31 cellular contexts compared by ENCODE assay signal in genomic region chr18:47721876-47722275, GRCh38.
"Had no signal": no experiment of that assay in that cellular context is flagged by ENCODE, and none has a peak within 500 bp of the region (broad histone marks: within the 10 kb centered on the region; RNA-seq: fewer than 3 reads in every experiment).

No MANE protein-coding gene starts in this region.

- H3K27me3 ChIP-seq: adrenal gland, body of pancreas, brain microvascular endothelial cell, breast epithelium had no signal

- H3K9me3 ChIP-seq: adrenal gland, body of pancreas had no signal

- DNase-seq: activated B cell treated with CpG ODN at 0.5 μM for 24 hours; activated CD4-positive, alpha-beta memory T cell treated with anti-CD3 and anti-CD28 coated beads for 36 hours; activated CD4-positive, alpha-beta T cell treated with anti-CD3 and anti-CD28 coated beads for 4 hours; activated CD4-positive, alpha-beta T cell treated with anti-CD3 and anti-CD28 coated beads, Interleukin-2, amount 10 ng/mL, durations not matched to agents 24 days and 14 days; activated CD4-positive, alpha-beta T cell treated with anti-CD3 and anti-CD28 coated beads, Interleukin-2, amount 50 U/mL, for 1 hour; activated CD4-positive, alpha-beta T cell treated with anti-CD3 and anti-CD28 coated beads, Interleukin-2, amount 50 U/mL, for 4 hours; activated CD4-positive, CD25-positive, alpha-beta regulatory T cell treated with anti-CD3 and anti-CD28 coated beads, Interleukin-2, amount 50 U/mL, for 72 hours; activated CD8-positive, alpha-beta memory T cell treated with anti-CD3 and anti-CD28 coated beads, Interleukin-2, amount 50 U/mL, for 4 hours; activated CD8-positive, alpha-beta T cell treated with anti-CD3 and anti-CD28 coated beads for 36 hours; activated effector memory CD4-positive, alpha-beta T cell treated with anti-CD3 and anti-CD28 coated beads, Interleukin-2, amount 50 U/mL, for 16 hours; activated gamma-delta T cell treated with Interleukin-2 at 50 U/mL for 16 hours; activated naive CD4-positive, alpha-beta T cell; activated naive CD4-positive, alpha-beta T cell treated with anti-CD3 and anti-CD28 coated beads for 36 hours; activated naive CD4-positive, alpha-beta T cell treated with anti-CD3 and anti-CD28 coated beads, Interleukin-2, amount 50 U/mL, for 16 hours; activated naive CD8-positive, alpha-beta T cell treated with anti-CD3 and anti-CD28 coated beads for 36 hours; activated T-cell treated with anti-CD3 and anti-CD28 coated beads for 4 hours; activated T-cell treated with anti-CD3 and anti-CD28 coated beads, Interleukin-2, amount 50 U/mL, for 1 hour; activated T-cell treated with anti-CD3 and anti-CD28 coated beads, Interleukin-2, amount 50 U/mL, for 4 hours; activated T-cell treated with anti-CD3 and anti-CD28 coated beads, Interleukin-2, amount 50 U/mL, for 72 hours; amniotic stem cell; aorta; body of pancreas; brain microvascular endothelial cell; caudate nucleus; cerebellar nuclear complex; T-helper 1 cell; T-helper 2 cell; T-helper 9 cell had no signal

- H3K4me1 ChIP-seq: adrenal gland, body of pancreas, breast epithelium had no signal

- H3K4me3 ChIP-seq: adrenal gland, body of pancreas, breast epithelium had no signal

- H3K36me3 ChIP-seq: adrenal gland, brain microvascular endothelial cell, breast epithelium had no signal

- H3K27ac ChIP-seq: adrenal gland, body of pancreas, brain microvascular endothelial cell, breast epithelium, VCaP had no signal
